ENCODE assay signal across 11 cellular contexts in the genomic region with DNA sequence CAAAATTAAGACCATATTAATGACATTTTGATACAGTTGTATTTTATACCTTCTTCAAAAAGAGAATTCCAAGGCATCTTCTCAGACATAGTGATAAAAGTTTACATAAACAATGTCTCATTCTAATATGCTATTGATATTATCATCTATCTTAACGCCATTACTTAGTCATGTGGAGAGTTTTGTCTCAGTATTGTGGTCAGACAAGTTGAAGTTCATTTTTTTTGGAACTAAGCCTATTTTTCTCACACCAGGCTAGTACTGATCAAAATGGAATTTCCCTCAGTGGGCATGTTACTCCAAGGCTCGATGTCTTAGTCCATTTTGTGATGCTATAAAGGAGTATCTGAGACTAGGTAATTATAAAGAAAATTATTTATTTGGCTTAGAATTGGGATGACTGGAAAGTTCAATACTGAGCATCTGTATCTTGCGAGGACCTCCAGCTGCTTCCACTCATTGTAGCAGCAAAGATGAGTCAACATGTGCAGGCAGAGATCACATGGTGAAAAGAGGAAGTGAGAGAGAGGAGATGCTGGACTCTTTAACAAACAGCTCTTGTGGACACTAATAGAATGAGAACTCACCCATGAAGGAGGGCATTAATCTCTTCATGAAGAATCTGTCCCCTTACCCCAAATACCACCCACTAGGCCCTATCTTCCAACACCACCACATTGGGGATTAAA.
DNase-seq lines count a peak whose midpoint lies in the region; ATAC-seq and TF ChIP-seq lines count a peak whose summit lies in the region.
"Had no signal": no experiment of that assay in that cellular context is flagged by ENCODE, and none has a peak within 500 bp of the region (broad histone marks: within the 10 kb centered on the region; RNA-seq: fewer than 3 reads in every experiment).

No MANE protein-coding gene starts in this region.

- H3K36me3 ChIP-seq in tibial artery (no peaks in the 10 kb centered on the region), esophagus muscularis mucosa (no peaks in the 10 kb centered on the region), prostate gland (no peaks in the 10 kb centered on the region)
- H3K36me3 ChIP-seq: SJCRH30 had no signal

- no peak for TF ChIP-seq CTCF in foreskin keratinocyte (conservative IDR thresholded peaks at IDR 0.05)
- TF ChIP-seq CTCF in tibial artery (IDR thresholded peaks at IDR 0.05), result no peak
- TF ChIP-seq CTCF in natural killer cell (IDR thresholded peaks at IDR 0.05), result no peak
- TF ChIP-seq CTCF in esophagus muscularis mucosa (IDR thresholded peaks at IDR 0.05), result no peak
- no peak for TF ChIP-seq CTCF in prostate gland (IDR thresholded peaks at IDR 0.05)

- TF ChIP-seq POLR2A in esophagus muscularis mucosa (IDR thresholded peaks at IDR 0.05; ENCODE audit: low read depth), result no peak
- TF ChIP-seq POLR2A in prostate gland (IDR thresholded peaks at IDR 0.05), result no peak

- H3K4me1 ChIP-seq in foreskin keratinocyte (no peaks in the 10 kb centered on the region), tibial artery (no peaks in the 10 kb centered on the region), esophagus muscularis mucosa (no peaks in the 10 kb centered on the region), prostate gland (replicated peaks) (no peaks in the 10 kb centered on the region)
- H3K4me1 ChIP-seq: SJCRH30 had no signal

- DNase-seq in KBM-7 (peak; percentile 25), foreskin keratinocyte (peak; percentile 3 to 20), tibial artery (no peak), natural killer cell (no peak), esophagus muscularis mucosa (ENCODE audit: extremely low spot score) (no peak), prostate gland (ENCODE audit: low spot score) (no peak)
- DNase-seq: dorsolateral prefrontal cortex, left colon had no signal

- no peak overlapping the region for H3K4me3 Mint-ChIP-seq in natural killer cell

- H3K4me3 ChIP-seq in tibial artery, result no peak overlapping the region
- no peak overlapping the region for H3K4me3 ChIP-seq in esophagus muscularis mucosa
- no peak overlapping the region for H3K4me3 ChIP-seq in prostate gland
- H3K4me3 ChIP-seq: dorsolateral prefrontal cortex, SJCRH30 had no signal

- no peaks in the 10 kb centered on the region for H3K4me1 Mint-ChIP-seq in natural killer cell

- WGBS in esophagus muscularis mucosa, result 58% methylated on average over 3 of the region's 3 CpGs
- 66% methylated on average over 3 of the region's 3 CpGs for WGBS in prostate gland

- peaks cover 7% of the 10 kb centered on the region for H3K36me3 Mint-ChIP-seq in natural killer cell

- H3K27ac Mint-ChIP-seq in natural killer cell, result no peak overlapping the region

- H3K27ac ChIP-seq in foreskin keratinocyte (no peak overlapping the region), tibial artery (no peak overlapping the region), esophagus muscularis mucosa (replicated peaks in 1 of 4) (no peak overlapping the region), prostate gland (no peak overlapping the region)
- H3K27ac ChIP-seq: dorsolateral prefrontal cortex, SJCRH30 had no signal

- ATAC-seq in GM19025 (IDR thresholded peaks at IDR 0.05; ENCODE audit: low read depth, unreplicated experiment), result peak; percentile 58
- ATAC-seq in HG02678 (IDR thresholded peaks at IDR 0.05; ENCODE audit: unreplicated experiment), result peak; percentile 89
- ATAC-seq in foreskin keratinocyte, result no peak
- ATAC-seq in natural killer cell, result no peak
- ATAC-seq: left colon had no signal

- H3K27me3 Mint-ChIP-seq in natural killer cell (ENCODE audit: low read depth in 2 of 2), result no peaks in the 10 kb centered on the region

- intact Hi-C loops in tibial artery (cut with DNase I; ENCODE audit: low total_unique reads), result no loop called here
- intact Hi-C loops in natural killer cell (cut with micrococcal nuclease), result no loop called here
- intact Hi-C loops in esophagus muscularis mucosa (cut with DNase I), result no loop called here
- intact Hi-C loops in prostate gland (cut with DNase I), result no loop called here

- in situ Hi-C loops in KBM-7 (cut with MboI; ENCODE audit: low pct_unique_long_range_greater_than_20kb, low sequenced_read_pairs), result no loop called here

- H3K27me3 ChIP-seq in foreskin keratinocyte, result no peaks in the 10 kb centered on the region
- no peaks in the 10 kb centered on the region for H3K27me3 ChIP-seq in tibial artery
- H3K27me3 ChIP-seq in esophagus muscularis mucosa, result no peaks in the 10 kb centered on the region
- no peaks in the 10 kb centered on the region for H3K27me3 ChIP-seq in prostate gland (replicated peaks; ENCODE audit: insufficient read depth)
- H3K27me3 ChIP-seq: dorsolateral prefrontal cortex, SJCRH30 had no signal

- TF ChIP-seq EP300 in esophagus muscularis mucosa (IDR thresholded peaks at IDR 0.05), result no peak

- no peaks in the 10 kb centered on the region for H3K9me3 ChIP-seq in tibial artery
- peaks cover 0 to 4% (median 0%) of the 10 kb centered on the region in 4 donors for H3K9me3 ChIP-seq in esophagus muscularis mucosa
- H3K9me3 ChIP-seq in prostate gland, result no peaks in the 10 kb centered on the region
- H3K9me3 ChIP-seq: SJCRH30 had no signal

- peaks cover 10 to 13% of the 10 kb centered on the region in 2 donors for H3K9me3 Mint-ChIP-seq in natural killer cell

Comparison
In these comparisons a context has a peak if more than half of its experiments do, and no peak if none do; other contexts are left out.
1. ATAC-seq: peak in GM19025 (single experiment) and HG02678 (single experiment); none in foreskin keratinocyte (single experiment) and natural killer cell (0 of 3).
2. DNase-seq: peak in KBM-7 (single experiment) and foreskin keratinocyte (2 of 2); none in tibial artery (0 of 2), natural killer cell (single experiment), esophagus muscularis mucosa (single experiment) and prostate gland (single experiment).